ENCODE assay signal across 27 cellular contexts in genomic region chr10:34178196-34178595, GRCh38.
"Had no signal": no experiment of that assay in that cellular context is flagged by ENCODE, and none has a peak within 500 bp of the region (broad histone marks: within the 10 kb centered on the region; RNA-seq: fewer than 3 reads in every experiment).

No MANE protein-coding gene starts in this region.

- H3K27ac Mint-ChIP-seq: activated B cell treated with CpG ODN at 0.5 μM for 24 hours; activated CD4-positive, alpha-beta memory T cell treated with anti-CD3 and anti-CD28 coated beads, Interleukin-2, amount 10 ng/mL, durations not matched to agents 7 days and 5 days; activated CD4-positive, alpha-beta T cell treated with anti-CD3 and anti-CD28 coated beads, Interleukin-2, amount 10 ng/mL, durations not matched to agents 7 days and 5 days; activated naive CD8-positive, alpha-beta T cell treated with anti-CD3 and anti-CD28 coated beads, Interleukin-2, amount 10 ng/mL, durations not matched to agents 7 days and 5 days; T-cell had no signal

- H3K4me1 Mint-ChIP-seq: activated B cell treated with CpG ODN at 0.5 μM for 24 hours; activated CD4-positive, alpha-beta memory T cell treated with anti-CD3 and anti-CD28 coated beads, Interleukin-2, amount 10 ng/mL, durations not matched to agents 7 days and 5 days; activated CD4-positive, alpha-beta T cell treated with anti-CD3 and anti-CD28 coated beads, Interleukin-2, amount 10 ng/mL, durations not matched to agents 7 days and 5 days; activated naive CD8-positive, alpha-beta T cell treated with anti-CD3 and anti-CD28 coated beads, Interleukin-2, amount 10 ng/mL, durations not matched to agents 7 days and 5 days; T-cell had no signal

- ATAC-seq: Panc1, Right ventricle myocardium inferior, T-cell had no signal

- H3K4me3 ChIP-seq: adrenal gland, breast epithelium, SK-N-MC had no signal

- DNase-seq: activated B cell treated with CpG ODN at 0.5 μM for 24 hours; activated CD4-positive, alpha-beta memory T cell treated with anti-CD3 and anti-CD28 coated beads, Interleukin-2, amount 10 ng/mL, durations not matched to agents 7 days and 5 days; activated CD4-positive, alpha-beta T cell treated with anti-CD3 and anti-CD28 coated beads for 1 hour; activated CD4-positive, alpha-beta T cell treated with anti-CD3 and anti-CD28 coated beads, Interleukin-2, amount 10 ng/mL, durations not matched to agents 7 days and 5 days; activated naive CD4-positive, alpha-beta T cell treated with anti-CD3 and anti-CD28 coated beads, Interleukin-2, amount 50 U/mL, for 16 hours; activated naive CD8-positive, alpha-beta T cell treated with anti-CD3 and anti-CD28 coated beads, Interleukin-2, amount 10 ng/mL, durations not matched to agents 7 days and 5 days; activated T-cell treated with anti-CD3 and anti-CD28 coated beads, Interleukin-2, amount 50 U/mL, for 1 hour; adrenal gland; anterior cingulate cortex; caudate nucleus; KG1; NCI-H1048; NCI-H146; NCI-H187 treated with DMSO at 0.1 percent for 48 hours; NCI-H2081 treated with DMSO at 0.1 percent for 48 hours; NCI-H526 treated with DMSO at 0.1 percent for 48 hours; NK-92 treated with Interleukin-12 subunit alpha and Interleukin-12 subunit beta, amount 100 ng/mL, for 24 hours; OCI-M1; RPMI8226; T-cell; T-helper 2 cell; T1000 had no signal

- H3K36me3 Mint-ChIP-seq: activated naive CD8-positive, alpha-beta T cell treated with anti-CD3 and anti-CD28 coated beads, Interleukin-2, amount 10 ng/mL, durations not matched to agents 7 days and 5 days; T-cell had no signal

- H3K9me3 Mint-ChIP-seq: activated CD4-positive, alpha-beta memory T cell treated with anti-CD3 and anti-CD28 coated beads, Interleukin-2, amount 10 ng/mL, durations not matched to agents 7 days and 5 days; activated CD4-positive, alpha-beta T cell treated with anti-CD3 and anti-CD28 coated beads, Interleukin-2, amount 10 ng/mL, durations not matched to agents 7 days and 5 days; activated naive CD8-positive, alpha-beta T cell treated with anti-CD3 and anti-CD28 coated beads, Interleukin-2, amount 10 ng/mL, durations not matched to agents 7 days and 5 days; T-cell had no signal

- H3K9me3 ChIP-seq: adrenal gland, breast epithelium had no signal

- H3K27ac ChIP-seq: adrenal gland, breast epithelium, SK-N-MC had no signal

- H3K4me3 Mint-ChIP-seq: activated B cell treated with CpG ODN at 0.5 μM for 24 hours; activated CD4-positive, alpha-beta memory T cell treated with anti-CD3 and anti-CD28 coated beads, Interleukin-2, amount 10 ng/mL, durations not matched to agents 7 days and 5 days; activated CD4-positive, alpha-beta T cell treated with anti-CD3 and anti-CD28 coated beads, Interleukin-2, amount 10 ng/mL, durations not matched to agents 7 days and 5 days; activated naive CD8-positive, alpha-beta T cell treated with anti-CD3 and anti-CD28 coated beads, Interleukin-2, amount 10 ng/mL, durations not matched to agents 7 days and 5 days; T-cell had no signal

- H3K27me3 ChIP-seq: adrenal gland, breast epithelium had no signal

- H3K27me3 Mint-ChIP-seq: activated B cell treated with CpG ODN at 0.5 μM for 24 hours; activated CD4-positive, alpha-beta T cell treated with anti-CD3 and anti-CD28 coated beads, Interleukin-2, amount 10 ng/mL, durations not matched to agents 7 days and 5 days had no signal

- FAIRE-seq: TTC549 had no signal

- H3K36me3 ChIP-seq: adrenal gland, breast epithelium had no signal
